In the genomic region with DNA sequence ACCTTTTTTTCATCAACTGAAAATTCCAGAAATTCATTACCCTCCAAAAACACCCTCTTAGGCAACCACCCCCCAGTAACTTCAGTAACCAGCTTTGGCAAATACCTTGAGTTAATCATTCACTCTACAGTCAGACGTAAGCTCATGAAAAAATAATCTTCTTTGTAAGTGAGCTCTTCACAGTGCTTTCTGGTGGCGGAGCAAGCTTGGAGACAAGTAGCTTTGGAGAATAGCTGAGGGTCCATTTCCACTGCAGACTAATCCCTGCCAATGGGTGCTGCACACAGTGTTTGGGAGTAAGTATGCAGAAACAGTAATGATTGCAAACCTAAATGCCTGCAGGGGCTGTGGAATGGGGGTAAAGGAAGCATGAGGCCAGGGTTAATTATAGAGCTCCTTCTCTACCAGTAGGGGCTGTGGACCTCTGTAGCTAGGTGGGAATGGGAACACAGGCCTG, we compare ENCODE assay signal across 22 cellular contexts. TPM values are rescaled to one million over a fixed set of nuclear protein-coding genes. Genes with fewer than 3 reads are reported as not detected.
DNase-seq lines count a peak whose midpoint lies in the region; ATAC-seq, FAIRE-seq and TF ChIP-seq lines count a peak whose summit lies in the region.
"Had no signal": no experiment of that assay in that cellular context is flagged by ENCODE, and none has a peak within 500 bp of the region (broad histone marks: within the 10 kb centered on the region; RNA-seq: fewer than 3 reads in every experiment).

No MANE protein-coding gene starts in this region.

- peaks cover 16% of the 10 kb centered on the region for H3K36me3 Mint-ChIP-seq in nephron (ENCODE audit: low read depth)

- 0 out of 2 replicates have a peak overlapping the region, but pooled peaks have one; percentile 9 for H3K9ac ChIP-seq in HUES64 (ENCODE audit: low read depth, low read length)

- peaks cover 5% of the 10 kb centered on the region for H3K4me1 Mint-ChIP-seq in nephron
- H3K4me1 Mint-ChIP-seq: IgD-negative memory B cell had no signal

- no peak for TF ChIP-seq CTCF in D721Med (IDR thresholded peaks at IDR 0.05; ENCODE audit: insufficient read depth, missing control alignments)
- TF ChIP-seq CTCF in hepatocyte (IDR thresholded peaks at IDR 0.05; ENCODE audit: poor library complexity): no peak
- TF ChIP-seq CTCF in nephron (IDR thresholded peaks at IDR 0.05; ENCODE audit: unreplicated experiment in 3 of 3): no peak
- no peak for TF ChIP-seq CTCF in GM20000 (IDR thresholded peaks at IDR 0.05; ENCODE audit: extremely low read depth, missing control alignments)

- H3K36me3 ChIP-seq in HUES64 (ENCODE audit: insufficient read depth, low read length) (no peaks in the 10 kb centered on the region), hepatocyte (replicated peaks; ENCODE audit: insufficient read depth, low read depth) (no peaks in the 10 kb centered on the region)
- H3K36me3 ChIP-seq: uterus had no signal

- H3K27me3 ChIP-seq in HUES64 (ENCODE audit: insufficient read depth, low read length) (no peaks in the 10 kb centered on the region), hepatocyte (no peaks in the 10 kb centered on the region)
- H3K27me3 ChIP-seq: ascending aorta, uterus had no signal

- H3K9me3 ChIP-seq in HUES64 (ENCODE audit: insufficient read depth, low read depth, low read length): no peaks in the 10 kb centered on the region
- H3K9me3 ChIP-seq in hepatocyte (ENCODE audit: low read depth): no peaks in the 10 kb centered on the region
- H3K9me3 ChIP-seq: ascending aorta, uterus had no signal

- H3K79me2 ChIP-seq in hepatocyte: no peaks in the 10 kb centered on the region

- H3K9me2 ChIP-seq in hepatocyte (replicated peaks; ENCODE audit: insufficient read depth): no peaks in the 10 kb centered on the region

- H3K4me3 ChIP-seq in HUES64 (ENCODE audit: low read length): no peak overlapping the region
- H3K4me3 ChIP-seq in hepatocyte: no peak overlapping the region
- H3K4me3 ChIP-seq: ascending aorta, uterus had no signal

- H3K4me2 ChIP-seq in hepatocyte: peak overlapping the region; percentile 66

- H3K4me1 ChIP-seq in HUES64 (ENCODE audit: insufficient read depth, low read length) (no peaks in the 10 kb centered on the region; the same call in 1 of the 2 replicates), hepatocyte (ENCODE audit: insufficient read depth) (peaks cover 14% of the 10 kb centered on the region)
- H3K4me1 ChIP-seq: ascending aorta, uterus had no signal

- DNase-seq in D721Med (ENCODE audit: insufficient read length, low spot score) (peak; percentile 39), hepatocyte (ENCODE audit: low spot score) (no peak), NCI-H2171 (lab: John Stamatoyannopoulos, UW) (no peak), GM20000 (ENCODE audit: low spot score) (no peak)
- DNase-seq in stimulated activated CD4-positive, alpha-beta T cell treated with anti-CD3 and anti-CD28 coated beads, Interleukin-1b, Interleukin-23, amount 100 ng/mL, for 48 hours: no peak
- DNase-seq: activated CD4-positive, CD25-positive, alpha-beta regulatory T cell; activated CD8-positive, alpha-beta memory T cell treated with anti-CD3 and anti-CD28 coated beads, Interleukin-2, amount 10 ng/mL, durations not matched to agents 7 days and 5 days; activated gamma-delta T cell treated with Interleukin-2 at 50 U/mL for 16 hours; cortex of kidney; erythroblast; MV-4-11; NCI-H2081 treated with DMSO at 0.1 percent for 48 hours; NK-92 treated with Interleukin-12 subunit alpha and Interleukin-12 subunit beta, amount 100 ng/mL, for 24 hours; stimulated activated CD4-positive, alpha-beta T cell treated with anti-CD3 and anti-CD28 coated beads, Interleukin-12 subunit alpha, Interleukin-12 subunit beta, amount 100 ng/mL, for 4 hours; T-helper 1 cell; uterus had no signal

- no peaks in the 10 kb centered on the region for H4K20me1 ChIP-seq in hepatocyte (ENCODE audit: insufficient read depth, poor library complexity, severe bottlenecking)

- H3K27ac Mint-ChIP-seq in nephron: peak overlapping the region; percentile 84 to 92 (median 90)
- H3K27ac Mint-ChIP-seq: activated CD8-positive, alpha-beta memory T cell treated with anti-CD3 and anti-CD28 coated beads, Interleukin-2, amount 10 ng/mL, durations not matched to agents 7 days and 5 days; IgD-negative memory B cell; stimulated activated naive CD8-positive, alpha-beta T cell treated with anti-CD3 and anti-CD28 coated beads, Interleukin-15, Interleukin-2, amounts not matched to agents 100 ng/mL and 50 ng/mL, for 24 hours had no signal

- no peak overlapping the region for H2AFZ ChIP-seq in hepatocyte

- WGBS in HUES64: 71% methylated on average over 2 of the region's 2 CpGs
- 44% methylated on average over 2 of the region's 2 CpGs for WGBS in hepatocyte (ENCODE audit: low lambda C conversion rate, missing lambda C conversion rate)

- no peak for ATAC-seq in HG02623 (IDR thresholded peaks at IDR 0.05; ENCODE audit: unreplicated experiment)
- ATAC-seq: activated CD8-positive, alpha-beta memory T cell treated with anti-CD3 and anti-CD28 coated beads, Interleukin-2, amount 10 ng/mL, durations not matched to agents 7 days and 5 days had no signal

- H3K9me3 Mint-ChIP-seq in nephron: no peaks in the 10 kb centered on the region
- H3K9me3 Mint-ChIP-seq: IgD-negative memory B cell; stimulated activated naive CD8-positive, alpha-beta T cell treated with anti-CD3 and anti-CD28 coated beads, Interleukin-15, Interleukin-2, amounts not matched to agents 100 ng/mL and 50 ng/mL, for 24 hours had no signal

- no peak overlapping the region for H3K27ac ChIP-seq in HUES64 (ENCODE audit: low read depth, low read length)
- peak overlapping the region; percentile 57 for H3K27ac ChIP-seq in hepatocyte
- H3K27ac ChIP-seq: ascending aorta, uterus had no signal

- H3K4me3 Mint-ChIP-seq in nephron: peak overlapping the region in 2 of 3 experiments; percentile 7 to 51
- H3K4me3 Mint-ChIP-seq: activated CD8-positive, alpha-beta memory T cell treated with anti-CD3 and anti-CD28 coated beads, Interleukin-2, amount 10 ng/mL, durations not matched to agents 7 days and 5 days; IgD-negative memory B cell; stimulated activated naive CD8-positive, alpha-beta T cell treated with anti-CD3 and anti-CD28 coated beads, Interleukin-15, Interleukin-2, amounts not matched to agents 100 ng/mL and 50 ng/mL, for 24 hours had no signal

- no peaks in the 10 kb centered on the region for H3K27me3 Mint-ChIP-seq in nephron (ENCODE audit: low read depth)
- H3K27me3 Mint-ChIP-seq: activated CD8-positive, alpha-beta memory T cell treated with anti-CD3 and anti-CD28 coated beads, Interleukin-2, amount 10 ng/mL, durations not matched to agents 7 days and 5 days; IgD-negative memory B cell; stimulated activated naive CD8-positive, alpha-beta T cell treated with anti-CD3 and anti-CD28 coated beads, Interleukin-15, Interleukin-2, amounts not matched to agents 100 ng/mL and 50 ng/mL, for 24 hours had no signal

- peak; percentile 93 for FAIRE-seq in D721Med (lab: Jason Lieb, UNC)

RNA-seq across cellular contexts. Expression of a gene that starts 56.8 kb away (rescaled TPM):
- polyA plus RNA-seq in HUES64 (2013, experiment 1 of 2): 7.4 TPM
- polyA plus RNA-seq in HUES64 (2013, experiment 2 of 2): 9.5 TPM
- total RNA-seq in hepatocyte: 28.0 and 32.9 TPM in 2 replicates
- polyA plus RNA-seq in hepatocyte: 12.0 and 15.4 TPM in 2 replicates
